In the genomic region with DNA sequence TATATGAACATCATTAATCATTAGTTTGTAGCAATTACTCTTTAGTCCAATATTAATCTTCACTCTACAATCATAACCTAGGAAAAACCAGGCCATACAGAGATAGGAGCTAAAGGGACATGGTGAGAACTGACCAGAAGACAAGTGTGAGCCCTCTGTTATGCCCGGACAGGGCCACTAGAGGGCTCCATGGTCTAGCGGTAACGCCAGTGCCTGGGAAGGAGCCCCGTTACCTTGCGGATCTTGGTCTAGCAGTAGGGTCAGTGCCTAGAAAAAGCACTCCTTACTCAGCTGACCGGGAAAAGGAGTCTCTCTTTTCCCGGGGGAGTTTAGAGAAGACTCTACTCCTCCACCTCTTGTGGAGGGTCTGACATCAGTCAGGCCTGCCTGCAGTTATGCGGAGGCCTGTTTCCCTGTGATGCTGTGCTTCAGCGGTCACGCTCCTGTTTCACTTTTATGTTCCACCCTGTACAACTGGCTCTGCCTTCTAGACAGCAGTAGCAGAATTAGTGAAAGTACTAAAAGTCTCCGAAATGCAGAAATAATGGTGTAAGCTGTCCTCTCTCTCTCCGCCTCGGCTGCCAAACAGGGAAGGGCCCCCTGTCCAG, we compare ENCODE assay signal across 9 cellular contexts. TPM values are rescaled to one million over a fixed set of nuclear protein-coding genes. Genes with fewer than 3 reads are reported as not detected.
DNase-seq lines count a peak whose midpoint lies in the region; ATAC-seq, FAIRE-seq and TF ChIP-seq lines count a peak whose summit lies in the region.
"Had no signal": no experiment of that assay in that cellular context is flagged by ENCODE, and none has a peak within 500 bp of the region (broad histone marks: within the 10 kb centered on the region; RNA-seq: fewer than 3 reads in every experiment).

No MANE protein-coding gene starts in this region.

- H3K36me3 ChIP-seq in CD8-positive, alpha-beta memory T cell (ENCODE audit: insufficient read depth, low read length), result no peaks in the 10 kb centered on the region
- no peaks in the 10 kb centered on the region for H3K36me3 ChIP-seq in neutrophil
- H3K36me3 ChIP-seq in stomach, result no peaks in the 10 kb centered on the region

- no peak for FAIRE-seq in RCC 7860 (lab: Jason Lieb, UNC)

- peak overlapping the region; percentile 5 to 70 (median 56) for H3K4me3 Mint-ChIP-seq in CD8-positive, alpha-beta memory T cell
- peak overlapping the region; percentile 37 for H3K4me3 Mint-ChIP-seq in activated T-helper 1 cell treated with anti-CD3 and anti-CD28 coated beads, Interleukin-12 subunit alpha, Interleukin-12 subunit beta, Interleukin-2, Interleukin-4 antibody, amounts not matched to agents 30 ng/mL and 10 ng/mL and 1 ng/mL, durations not matched to agents 14 hours and 24 hours and 36 hours

- no peaks in the 10 kb centered on the region for H3K36me3 Mint-ChIP-seq in CD8-positive, alpha-beta memory T cell
- H3K36me3 Mint-ChIP-seq in activated T-helper 1 cell treated with anti-CD3 and anti-CD28 coated beads, Interleukin-12 subunit alpha, Interleukin-12 subunit beta, Interleukin-2, Interleukin-4 antibody, amounts not matched to agents 30 ng/mL and 10 ng/mL and 1 ng/mL, durations not matched to agents 14 hours and 24 hours and 36 hours (ENCODE audit: low read depth), result no peaks in the 10 kb centered on the region

- TF ChIP-seq POLR2A in stomach (IDR thresholded peaks at IDR 0.05), result no peak

- 32 to 38% (median 34%) methylated on average over 13 of the region's 13 CpGs for WGBS in stomach, 5 donors

- peaks cover 10 to 26% of the 10 kb centered on the region in 2 donors for H3K27me3 Mint-ChIP-seq in CD8-positive, alpha-beta memory T cell
- H3K27me3 Mint-ChIP-seq in activated T-helper 1 cell treated with anti-CD3 and anti-CD28 coated beads, Interleukin-12 subunit alpha, Interleukin-12 subunit beta, Interleukin-2, Interleukin-4 antibody, amounts not matched to agents 30 ng/mL and 10 ng/mL and 1 ng/mL, durations not matched to agents 14 hours and 24 hours and 36 hours (ENCODE audit: insufficient read depth), result no peaks in the 10 kb centered on the region

- no peaks in the 10 kb centered on the region for H3K9me3 Mint-ChIP-seq in CD8-positive, alpha-beta memory T cell
- H3K9me3 Mint-ChIP-seq in activated T-helper 1 cell treated with anti-CD3 and anti-CD28 coated beads, Interleukin-12 subunit alpha, Interleukin-12 subunit beta, Interleukin-2, Interleukin-4 antibody, amounts not matched to agents 30 ng/mL and 10 ng/mL and 1 ng/mL, durations not matched to agents 14 hours and 24 hours and 36 hours, result peaks cover 4% of the 10 kb centered on the region

- no peaks in the 10 kb centered on the region for H3K4me1 ChIP-seq in CD8-positive, alpha-beta memory T cell (ENCODE audit: insufficient read depth, low read length)
- H3K4me1 ChIP-seq in neutrophil (ENCODE audit: control insufficient read depth in 1 of 2, insufficient read depth in 1 of 2, low read depth in 1 of 2, low read length in 1 of 2) (no peaks in the 10 kb centered on the region), stomach (peaks cover 0 to 5% (median 2%) of the 10 kb centered on the region in 4 donors)

- peaks cover 0 to 8% (median 6%) of the 10 kb centered on the region in 3 donors for H3K4me1 Mint-ChIP-seq in CD8-positive, alpha-beta memory T cell
- peaks cover 6% of the 10 kb centered on the region for H3K4me1 Mint-ChIP-seq in activated T-helper 1 cell treated with anti-CD3 and anti-CD28 coated beads, Interleukin-12 subunit alpha, Interleukin-12 subunit beta, Interleukin-2, Interleukin-4 antibody, amounts not matched to agents 30 ng/mL and 10 ng/mL and 1 ng/mL, durations not matched to agents 14 hours and 24 hours and 36 hours (ENCODE audit: low read depth)

- no peak for TF ChIP-seq EP300 in stomach (IDR thresholded peaks at IDR 0.05)

- no peak overlapping the region for H3K27ac ChIP-seq in CD8-positive, alpha-beta memory T cell (ENCODE audit: low read depth, low read length)
- no peak overlapping the region for H3K27ac ChIP-seq in neutrophil
- H3K27ac ChIP-seq in stomach, result no peak overlapping the region

- no peak overlapping the region for H3K4me3 ChIP-seq in CD8-positive, alpha-beta memory T cell (ENCODE audit: low read length)
- peak overlapping the region; percentile 37 for H3K4me3 ChIP-seq in fibroblast of pulmonary artery (replicated peaks; ENCODE audit: low read depth, low read length)
- H3K4me3 ChIP-seq in neutrophil (ENCODE audit: low read depth in 1 of 2, low read length in 1 of 2), result no peak overlapping the region
- H3K4me3 ChIP-seq in stomach, result peak overlapping the region in 3 of 4 donors; percentile 28 to 33 (median 29)

- H3K9me3 ChIP-seq in CD8-positive, alpha-beta memory T cell (ENCODE audit: low read length), result no peaks in the 10 kb centered on the region
- H3K9me3 ChIP-seq in neutrophil, result no peaks in the 10 kb centered on the region
- H3K9me3 ChIP-seq in stomach, result no peaks in the 10 kb centered on the region

- intact Hi-C loops in activated T-helper 1 cell treated with anti-CD3 and anti-CD28 coated beads, Interleukin-12 subunit alpha, Interleukin-12 subunit beta, Interleukin-2, Interleukin-4 antibody, amounts not matched to agents 30 ng/mL and 10 ng/mL and 1 ng/mL, durations not matched to agents 14 hours and 24 hours and 36 hours (cut with micrococcal nuclease), result loop anchor here (1.0 to 10.0 kb wide), 6 partner anchors 69 to 591 kb away; partner anchors contain the start of gene ZNF561
- intact Hi-C loops in stomach (cut with DNase I; ENCODE audit: low total_unique reads), result loop anchor here (10.0 kb wide), 1 partner anchor 589 kb away; no protein-coding TSS in a partner anchor

- TF ChIP-seq CTCF in fibroblast of pulmonary artery (IDR thresholded peaks at IDR 0.05; ENCODE audit: low read length, missing control alignments) (peak; percentile 87), neutrophil (IDR thresholded peaks at IDR 0.05) (peak; percentile 70), stomach (IDR thresholded peaks at IDR 0.05) (peak in 5 of 7 experiments; percentile 66 to 92 (median 79))

- ATAC-seq in GM18907 (IDR thresholded peaks at IDR 0.05; ENCODE audit: unreplicated experiment), result no peak

- POLR2A ChIA-PET in CD8-positive, alpha-beta memory T cell (lab: Charles Lee), result no interaction called here

- CTCF ChIA-PET in CD8-positive, alpha-beta memory T cell (lab: Charles Lee), result interaction anchor here (0.9 to 2.2 kb wide), 4 partner anchors 11 to 592 kb away, joined by 3 to 11 read pairs (median 4); no protein-coding TSS in a partner anchor

- peak; percentile 37 to 74 (median 43) for DNase-seq in CD8-positive, alpha-beta memory T cell
- DNase-seq in HT-29 (ENCODE audit: low spot score), result peak; percentile 64
- DNase-seq in RCC 7860 (ENCODE audit: low spot score), result peak; percentile 30
- DNase-seq in activated T-helper 1 cell treated with anti-CD3 and anti-CD28 coated beads, Interleukin-12 subunit alpha, Interleukin-12 subunit beta, Interleukin-2, Interleukin-4 antibody, amounts not matched to agents 30 ng/mL and 10 ng/mL and 1 ng/mL, durations not matched to agents 14 hours and 24 hours and 36 hours (ENCODE audit: low spot score), result peak; percentile 52
- peak; percentile 75 for DNase-seq in fibroblast of pulmonary artery (ENCODE audit: low read depth)
- peak; percentile 73 for DNase-seq in stomach

- H3K27me3 ChIP-seq in CD8-positive, alpha-beta memory T cell (ENCODE audit: insufficient read depth, low read length, poor library complexity, severe bottlenecking), result no peaks in the 10 kb centered on the region
- H3K27me3 ChIP-seq in neutrophil (peaks cover 19% of the 10 kb centered on the region), stomach (peaks cover 0 to 3% (median 0%) of the 10 kb centered on the region in 3 donors)

- H3K27ac Mint-ChIP-seq in CD8-positive, alpha-beta memory T cell, result peak overlapping the region in 2 of 8 donors; percentile 47 to 84
- H3K27ac Mint-ChIP-seq in activated T-helper 1 cell treated with anti-CD3 and anti-CD28 coated beads, Interleukin-12 subunit alpha, Interleukin-12 subunit beta, Interleukin-2, Interleukin-4 antibody, amounts not matched to agents 30 ng/mL and 10 ng/mL and 1 ng/mL, durations not matched to agents 14 hours and 24 hours and 36 hours, result no peak overlapping the region

RNA-seq across cellular contexts. Expression of gene OR7D4, which starts 13.8 kb away (rescaled TPM):
- total RNA-seq in CD8-positive, alpha-beta memory T cell, result not detected
- not detected for polyA plus RNA-seq in CD8-positive, alpha-beta memory T cell
- not detected in 2 replicates for total RNA-seq in HT-29 (2014; rRNA removed; shearing (Covaris generic))
- not detected in 2 replicates for total RNA-seq in activated T-helper 1 cell treated with anti-CD3 and anti-CD28 coated beads, Interleukin-12 subunit alpha, Interleukin-12 subunit beta, Interleukin-2, Interleukin-4 antibody, amounts not matched to agents 30 ng/mL and 10 ng/mL and 1 ng/mL, durations not matched to agents 14 hours and 24 hours and 36 hours
- total RNA-seq in stomach, result not detected
- polyA plus RNA-seq in stomach, result not detected
- total RNA-seq: activated CD8-positive, alpha-beta memory T cell treated with anti-CD3 and anti-CD28 coated beads for 36 hours had no signal

RNA-seq across cellular contexts. Expression of gene OR7D2, which starts 26.8 kb away (rescaled TPM):
- total RNA-seq in CD8-positive, alpha-beta memory T cell, result not detected
- not detected for polyA plus RNA-seq in CD8-positive, alpha-beta memory T cell
- total RNA-seq in HT-29 (2014; rRNA removed; shearing (Covaris generic)), result not detected in 2 replicates
- total RNA-seq in activated T-helper 1 cell treated with anti-CD3 and anti-CD28 coated beads, Interleukin-12 subunit alpha, Interleukin-12 subunit beta, Interleukin-2, Interleukin-4 antibody, amounts not matched to agents 30 ng/mL and 10 ng/mL and 1 ng/mL, durations not matched to agents 14 hours and 24 hours and 36 hours, result 0.44 TPM in 2 replicates
- total RNA-seq in stomach, result 10 to 100 TPM in 1 of 5 donors, under 1 TPM in 2, not detected in 2; 0.29 to 11.0 (median 0.55) TPM
- polyA plus RNA-seq in stomach, result under 1 TPM in 1 of 3 donors, not detected in 2; 0.05 TPM
- total RNA-seq: activated CD8-positive, alpha-beta memory T cell treated with anti-CD3 and anti-CD28 coated beads for 36 hours had no signal

RNA-seq across cellular contexts. Expression of gene OR7E24, which starts 45.1 kb away (rescaled TPM):
- not detected for total RNA-seq in CD8-positive, alpha-beta memory T cell
- polyA plus RNA-seq in CD8-positive, alpha-beta memory T cell, result not detected
- not detected in 2 replicates for total RNA-seq in HT-29 (2014; rRNA removed; shearing (Covaris generic))
- total RNA-seq in activated T-helper 1 cell treated with anti-CD3 and anti-CD28 coated beads, Interleukin-12 subunit alpha, Interleukin-12 subunit beta, Interleukin-2, Interleukin-4 antibody, amounts not matched to agents 30 ng/mL and 10 ng/mL and 1 ng/mL, durations not matched to agents 14 hours and 24 hours and 36 hours, result not detected in 2 replicates
- total RNA-seq in stomach, result not detected
- not detected for polyA plus RNA-seq in stomach
- total RNA-seq: activated CD8-positive, alpha-beta memory T cell treated with anti-CD3 and anti-CD28 coated beads for 36 hours had no signal

Comparison
In these comparisons a context has a peak if more than half of its experiments do, and no peak if none do; other contexts are left out.
1. H3K4me3 ChIP-seq: peak in fibroblast of pulmonary artery (single experiment) and stomach (3 of 4); none in CD8-positive, alpha-beta memory T cell (single experiment) and neutrophil (0 of 2).
2. Peak in every context shown above with its lines, with median percentiles within 50 percentile points of each other: DNase-seq and CTCF ChIP-seq.